ENCODE assay signal across 8 cellular contexts in the genomic region with DNA sequence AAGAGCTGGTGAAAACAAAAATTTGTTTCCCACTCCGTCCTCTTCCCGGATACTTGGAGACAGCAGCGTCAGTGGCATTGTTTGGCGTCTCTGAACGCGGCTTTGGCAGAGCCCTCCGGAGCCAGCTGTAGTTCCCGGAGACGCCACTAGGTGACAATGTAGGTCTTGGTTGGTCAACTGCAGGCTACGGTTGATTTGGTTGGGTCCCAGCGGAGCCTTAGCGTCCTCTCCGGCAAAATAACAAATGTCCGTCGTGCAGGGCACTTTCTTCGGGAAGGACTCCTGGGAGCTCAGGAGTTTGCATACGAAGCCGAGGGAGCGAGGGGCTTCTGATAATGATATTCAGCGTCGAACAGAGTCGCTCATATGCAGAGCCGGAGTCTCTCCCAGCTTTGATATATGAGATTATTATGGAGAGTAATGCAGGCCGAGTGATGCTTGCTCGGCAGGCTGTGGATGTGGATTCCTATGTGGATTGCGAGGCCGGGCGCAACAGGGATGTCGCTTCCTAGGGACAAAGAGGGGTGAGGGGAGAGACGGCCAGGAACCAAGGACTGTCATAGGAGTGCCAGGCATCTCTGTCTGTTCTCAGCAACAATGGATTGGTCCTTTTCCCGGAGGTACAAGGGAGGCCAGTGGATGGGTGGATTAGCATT.
DNase-seq lines count a peak whose midpoint lies in the region; TF ChIP-seq lines count a peak whose summit lies in the region.

No MANE protein-coding gene starts in this region.

- no peaks in the 10 kb centered on the region; the same call in 1 of the 2 replicates for H3K27me3 ChIP-seq in MM.1S (replicated peaks; ENCODE audit: insufficient read depth, low read length)
- H3K27me3 ChIP-seq in cardiac muscle cell = peaks cover 20% of the 10 kb centered on the region
- H3K27me3 ChIP-seq in trophoblast cell (ENCODE audit: insufficient read depth, low read length) = no peaks in the 10 kb centered on the region
- no peaks in the 10 kb centered on the region for H3K27me3 ChIP-seq in tibial nerve

- no peaks in the 10 kb centered on the region for H3K79me2 ChIP-seq in MM.1S (ENCODE audit: low read length)
- H3K79me2 ChIP-seq in trophoblast cell (ENCODE audit: control insufficient read depth, insufficient read depth, low read length, poor library complexity) = no peaks in the 10 kb centered on the region

- WGBS in trophoblast cell (ENCODE audit: extremely low coverage, insufficient coverage, insufficient read length) = no CpG with 5 or more reads among the region's 31 CpGs
- WGBS in tibial nerve, 2 donors = 2 to 5% methylated on average over 31 of the region's 31 CpGs

- H3K4me1 ChIP-seq in MM.1S (ENCODE audit: low read length) (no peaks in the 10 kb centered on the region), cardiac muscle cell (ENCODE audit: low read depth) (no peaks in the 10 kb centered on the region), trophoblast cell (ENCODE audit: control insufficient read depth in 1 of 2, insufficient read depth in 2 of 2, low read length in 2 of 2) (peaks cover 5% of the 10 kb centered on the region in 2 experiments), tibial nerve (peaks cover 0 to 7% (median 2%) of the 10 kb centered on the region in 4 donors)

- DNase-seq in EL (peak; percentile 82), H4 (ENCODE audit: low spot score) (peak; percentile 67), MM.1S (peak; percentile 70), SK-N-MC (ENCODE audit: low read depth, low spot score) (peak; percentile 39), cardiac muscle cell (ENCODE audit: low read depth in 1 of 2, low spot score in 1 of 2) (peak; percentile 88 to 91), trophoblast cell (peak; percentile 80 to 91), tibial nerve (ENCODE audit: low spot score in 2 of 2) (peak; percentile 85 to 96)

- peak overlapping the region; percentile 83 for H3K4me3 Mint-ChIP-seq in activated naive CD8-positive, alpha-beta T cell

- H3K27me3 Mint-ChIP-seq in activated naive CD8-positive, alpha-beta T cell = peaks cover 20% of the 10 kb centered on the region

- no peak overlapping the region for H3K14ac ChIP-seq in trophoblast cell (ENCODE audit: low read length)

- no peak overlapping the region for H3K4ac ChIP-seq in trophoblast cell (ENCODE audit: low read depth, low read length)

- no peak overlapping the region for H2BK12ac ChIP-seq in trophoblast cell (ENCODE audit: low read length)

- H3K27ac Mint-ChIP-seq in activated naive CD8-positive, alpha-beta T cell = no peak overlapping the region

- H3K4me3 ChIP-seq in MM.1S (ENCODE audit: low read length) (peak overlapping the region; percentile 28; the same call in 1 of the 2 replicates), SK-N-MC (peak overlapping the region; percentile 74), cardiac muscle cell (peak overlapping the region; percentile 31), trophoblast cell (ENCODE audit: low read depth, low read length) (no peak overlapping the region), tibial nerve (peak overlapping the region in 3 of 4 donors; percentile 15 to 45 (median 24))

- no peak overlapping the region for H3K18ac ChIP-seq in trophoblast cell (ENCODE audit: low read length)

- H4K20me1 ChIP-seq in MM.1S (ENCODE audit: insufficient read depth, low read length) = no peaks in the 10 kb centered on the region

- H3F3A ChIP-seq in MM.1S (ENCODE audit: insufficient read depth, low read length) = no peaks in the 10 kb centered on the region

- no peak for TF ChIP-seq EP300 in tibial nerve (IDR thresholded peaks at IDR 0.05)

- no peaks in the 10 kb centered on the region for H3K79me1 ChIP-seq in trophoblast cell (ENCODE audit: low read length)

- peak overlapping the region; percentile 11 for H2AFZ ChIP-seq in MM.1S (ENCODE audit: low read length)
- H2AFZ ChIP-seq in trophoblast cell (ENCODE audit: insufficient read depth, low read length, poor library complexity) = peak overlapping the region; percentile 66

- H4K91ac ChIP-seq in trophoblast cell (ENCODE audit: low read depth, low read length) = no peak overlapping the region

- no peak overlapping the region for H2AK5ac ChIP-seq in trophoblast cell (ENCODE audit: low read length)

- H3K9me3 ChIP-seq in MM.1S (replicated peaks; ENCODE audit: insufficient read depth, low read length) (no peaks in the 10 kb centered on the region), SK-N-MC (ENCODE audit: low read depth, low read length) (no peaks in the 10 kb centered on the region), cardiac muscle cell (ENCODE audit: low read depth) (no peaks in the 10 kb centered on the region), trophoblast cell (ENCODE audit: insufficient read depth, low read depth, low read length) (no peaks in the 10 kb centered on the region), tibial nerve (no peaks in the 10 kb centered on the region)

- TF ChIP-seq CTCF in MM.1S (IDR thresholded peaks at IDR 0.05; ENCODE audit: low read length) (peak; percentile 93), cardiac muscle cell (IDR thresholded peaks at IDR 0.05; ENCODE audit: low read depth, low read length) (peak; percentile 99), tibial nerve (IDR thresholded peaks at IDR 0.05) (peak; percentile 86 to 99 (median 95))

- H4K8ac ChIP-seq in trophoblast cell (ENCODE audit: low read depth, low read length) = peak overlapping the region; percentile 35

- H3K36me3 Mint-ChIP-seq in activated naive CD8-positive, alpha-beta T cell = no peaks in the 10 kb centered on the region

- no peak overlapping the region for H4K12ac ChIP-seq in trophoblast cell (ENCODE audit: low read depth, low read length)

- H3K27ac ChIP-seq in MM.1S (ENCODE audit: low read length) = no peak overlapping the region
- no peak overlapping the region for H3K27ac ChIP-seq in SK-N-MC
- H3K27ac ChIP-seq in cardiac muscle cell = no peak overlapping the region
- no peak overlapping the region for H3K27ac ChIP-seq in trophoblast cell (ENCODE audit: low read depth, low read length)
- H3K27ac ChIP-seq in tibial nerve = no peak overlapping the region

- H3K9ac ChIP-seq in MM.1S (ENCODE audit: low read length) (no peak overlapping the region), SK-N-MC (ENCODE audit: insufficient read length) (no peak overlapping the region), trophoblast cell (ENCODE audit: low read length) (peak overlapping the region; percentile 44)

- H3K4me2 ChIP-seq in MM.1S (ENCODE audit: low read depth, low read length) (peak overlapping the region; percentile 77), trophoblast cell (ENCODE audit: low read length) (peak overlapping the region; percentile 88)

- H2BK120ac ChIP-seq in trophoblast cell (ENCODE audit: insufficient read depth, low read length, poor library complexity) = no peak overlapping the region

- no peak for TF ChIP-seq POLR2A in tibial nerve (IDR thresholded peaks at IDR 0.05)

- H2BK5ac ChIP-seq in trophoblast cell (ENCODE audit: low read depth, low read length, poor library complexity) = no peak overlapping the region

- H3K4me1 Mint-ChIP-seq in activated naive CD8-positive, alpha-beta T cell (ENCODE audit: low read depth) = peaks cover 8% of the 10 kb centered on the region

- H3K36me3 ChIP-seq in MM.1S (replicated peaks; ENCODE audit: insufficient read depth, low read length) (no peaks in the 10 kb centered on the region), SK-N-MC (ENCODE audit: insufficient read depth, low read length) (no peaks in the 10 kb centered on the region), cardiac muscle cell (no peaks in the 10 kb centered on the region), trophoblast cell (ENCODE audit: control insufficient read depth in 1 of 2, insufficient read depth in 2 of 2, low read length in 2 of 2) (no peaks in the 10 kb centered on the region), tibial nerve (no peaks in the 10 kb centered on the region)

- no peaks in the 10 kb centered on the region for H3K9me3 Mint-ChIP-seq in activated naive CD8-positive, alpha-beta T cell (ENCODE audit: low read depth)

- no peak overlapping the region for H3K23ac ChIP-seq in trophoblast cell (ENCODE audit: low read length)

- no peaks in the 10 kb centered on the region for H3K9me2 ChIP-seq in MM.1S (replicated peaks; ENCODE audit: insufficient read depth, low read length)

Comparison
In these comparisons a context has a peak if more than half of its experiments do, and no peak if none do; other contexts are left out.
1. DNase-seq: peak in every context shown above with its lines; median percentile 90 in tibial nerve; 90 in cardiac muscle cell; 86 in trophoblast cell; 82 in EL; 70 in MM.1S; 67 in H4; 39 in SK-N-MC.